ENCODE assay signal across 14 cellular contexts in genomic region chr12:12823308-12823707, GRCh38. TPM values are rescaled to one million over a fixed set of nuclear protein-coding genes. Genes with fewer than 3 reads are reported as not detected.
A peak's percentile ranks its signal among the peaks of the same experiment; 100 is the strongest.
DNase-seq lines count a peak whose midpoint lies in the region; ATAC-seq and TF ChIP-seq lines count a peak whose summit lies in the region.
"Had no signal": no experiment of that assay in that cellular context is flagged by ENCODE, and none has a peak within 500 bp of the region (broad histone marks: within the 10 kb centered on the region; RNA-seq: fewer than 3 reads in every experiment).

No MANE protein-coding gene starts in this region.

- H3K27ac Mint-ChIP-seq in endodermal cell = peak overlapping the region; percentile 36
- H3K27ac Mint-ChIP-seq in activated naive CD4-positive, alpha-beta T cell treated with anti-CD3 and anti-CD28 coated beads, Interleukin-2, amount 50 U/mL, for 72 hours = peak overlapping the region in 1 of 2 donors; percentile 57
- H3K27ac Mint-ChIP-seq in activated CD4-positive, alpha-beta T cell treated with anti-CD3 and anti-CD28 coated beads, Interleukin-2, amount 10 ng/mL, durations not matched to agents 24 days and 14 days = no peak overlapping the region
- H3K27ac Mint-ChIP-seq: activated CD4-positive, alpha-beta T cell treated with anti-CD3 and anti-CD28 coated beads, Interleukin-2, amount 10 ng/mL, durations not matched to agents 7 days and 5 days had no signal

- H3K36me3 ChIP-seq in endodermal cell (ENCODE audit: control insufficient read depth, insufficient read depth, low read length) = peaks cover 84% of the 10 kb centered on the region

- H3K27ac ChIP-seq in RWPE1 = no peak overlapping the region
- no peak overlapping the region for H3K27ac ChIP-seq in endodermal cell (ENCODE audit: low read depth, low read length)
- H3K27ac ChIP-seq: cardiac muscle cell, heart left ventricle, left ventricle myocardium inferior had no signal

- no peaks in the 10 kb centered on the region for H3K9me3 ChIP-seq in endodermal cell (ENCODE audit: control insufficient read depth, low read length)
- H3K9me3 ChIP-seq: heart left ventricle, left ventricle myocardium inferior had no signal

- H3K4me1 ChIP-seq in endodermal cell (ENCODE audit: control insufficient read depth, insufficient read depth, low read length) = peaks cover 19% of the 10 kb centered on the region

- H3K4me1 Mint-ChIP-seq in endodermal cell = peaks cover 47% of the 10 kb centered on the region
- H3K4me1 Mint-ChIP-seq in activated CD4-positive, alpha-beta T cell treated with anti-CD3 and anti-CD28 coated beads, Interleukin-2, amount 10 ng/mL, durations not matched to agents 24 days and 14 days = peaks cover 14% of the 10 kb centered on the region

- no peaks in the 10 kb centered on the region for H3K27me3 Mint-ChIP-seq in endodermal cell (ENCODE audit: insufficient read depth)
- H3K27me3 Mint-ChIP-seq in activated CD4-positive, alpha-beta T cell treated with anti-CD3 and anti-CD28 coated beads, Interleukin-2, amount 10 ng/mL, durations not matched to agents 24 days and 14 days = no peaks in the 10 kb centered on the region
- H3K27me3 Mint-ChIP-seq: activated CD4-positive, alpha-beta T cell treated with anti-CD3 and anti-CD28 coated beads, Interleukin-2, amount 10 ng/mL, durations not matched to agents 7 days and 5 days; CD4-positive, alpha-beta memory T cell had no signal

- H3K4me3 Mint-ChIP-seq in endodermal cell = no peak overlapping the region
- no peak overlapping the region for H3K4me3 Mint-ChIP-seq in activated CD4-positive, alpha-beta T cell treated with anti-CD3 and anti-CD28 coated beads, Interleukin-2, amount 10 ng/mL, durations not matched to agents 24 days and 14 days
- H3K4me3 Mint-ChIP-seq: activated CD4-positive, alpha-beta T cell treated with anti-CD3 and anti-CD28 coated beads, Interleukin-2, amount 10 ng/mL, durations not matched to agents 7 days and 5 days; CD4-positive, alpha-beta memory T cell had no signal

- TF ChIP-seq CTCF in RWPE1 (conservative IDR thresholded peaks at IDR 0.05; ENCODE audit: low read depth) (no peak), endodermal cell (conservative IDR thresholded peaks at IDR 0.05) (no peak)

- CTCF ChIA-PET in RWPE1 (lab: Yijun Ruan, JAX) = no interaction called here

- intact Hi-C loops in activated CD4-positive, alpha-beta T cell treated with anti-CD3 and anti-CD28 coated beads, Interleukin-2, amount 10 ng/mL, durations not matched to agents 24 days and 14 days (cut with micrococcal nuclease) = no loop called here

- DNase-seq in ELR (ENCODE audit: low read depth) (peak; percentile 85), RWPE1 (ENCODE audit: low spot score) (peak; percentile 41), endodermal cell (no peak), pulmonary artery endothelial cell (ENCODE audit: low read depth, low spot score) (peak; percentile 55), NCI-H1436 treated with DMSO at 0.1 percent for 48 hours (lab: John Stamatoyannopoulos, UW) (no peak)
- DNase-seq in activated naive CD4-positive, alpha-beta T cell treated with anti-CD3 and anti-CD28 coated beads, Interleukin-2, amount 50 U/mL, for 72 hours (ENCODE audit: low spot score in 2 of 2) = no peak
- DNase-seq in activated CD4-positive, alpha-beta T cell treated with anti-CD3 and anti-CD28 coated beads, Interleukin-2, amount 10 ng/mL, durations not matched to agents 24 days and 14 days = no peak
- DNase-seq: activated CD4-positive, alpha-beta T cell treated with anti-CD3 and anti-CD28 coated beads, Interleukin-2, amount 10 ng/mL, durations not matched to agents 7 days and 5 days; CD4-positive, alpha-beta memory T cell; heart left ventricle; left ventricle myocardium inferior; MV-4-11 had no signal

- H3K36me3 Mint-ChIP-seq in endodermal cell (ENCODE audit: low read depth) = peaks cover 74% of the 10 kb centered on the region
- H3K36me3 Mint-ChIP-seq in activated naive CD4-positive, alpha-beta T cell treated with anti-CD3 and anti-CD28 coated beads, Interleukin-2, amount 50 U/mL, for 72 hours = peaks cover 7 to 24% of the 10 kb centered on the region in 2 donors
- peaks cover 60% of the 10 kb centered on the region for H3K36me3 Mint-ChIP-seq in activated CD4-positive, alpha-beta T cell treated with anti-CD3 and anti-CD28 coated beads, Interleukin-2, amount 10 ng/mL, durations not matched to agents 24 days and 14 days (ENCODE audit: low read depth)

- no peaks in the 10 kb centered on the region for H3K27me3 ChIP-seq in endodermal cell (ENCODE audit: control insufficient read depth, insufficient read depth, low read length, poor library complexity, severe bottlenecking)
- H3K27me3 ChIP-seq: cardiac muscle cell, heart left ventricle had no signal

- no peak overlapping the region for H3K4me3 ChIP-seq in endodermal cell (ENCODE audit: low read length)
- H3K4me3 ChIP-seq: cardiac muscle cell, heart left ventricle, left ventricle myocardium inferior had no signal

- H3K9me3 Mint-ChIP-seq in endodermal cell = no peaks in the 10 kb centered on the region
- no peaks in the 10 kb centered on the region for H3K9me3 Mint-ChIP-seq in activated naive CD4-positive, alpha-beta T cell treated with anti-CD3 and anti-CD28 coated beads, Interleukin-2, amount 50 U/mL, for 72 hours
- no peaks in the 10 kb centered on the region for H3K9me3 Mint-ChIP-seq in activated CD4-positive, alpha-beta T cell treated with anti-CD3 and anti-CD28 coated beads, Interleukin-2, amount 10 ng/mL, durations not matched to agents 24 days and 14 days
- H3K9me3 Mint-ChIP-seq: activated CD4-positive, alpha-beta T cell treated with anti-CD3 and anti-CD28 coated beads, Interleukin-2, amount 10 ng/mL, durations not matched to agents 7 days and 5 days; CD4-positive, alpha-beta memory T cell had no signal

- 64 to 75% methylated on average over 2 of the region's 2 CpGs for WGBS in endodermal cell (ENCODE audit: insufficient coverage in 1 of 2, insufficient read length in 1 of 2), 2 experiments

- POLR2A ChIA-PET in RWPE1 (lab: Yijun Ruan, JAX; ENCODE audit: low non-redundant PET) = no interaction called here

- peak overlapping the region; percentile 28 for H3K9ac ChIP-seq in endodermal cell (ENCODE audit: extremely low read depth, low read length, poor library complexity, severe bottlenecking)

- ATAC-seq in activated naive CD4-positive, alpha-beta T cell treated with anti-CD3 and anti-CD28 coated beads, Interleukin-2, amount 50 U/mL, for 72 hours = no peak
- ATAC-seq in HG02970 (IDR thresholded peaks at IDR 0.05; ENCODE audit: low FRiP score, unreplicated experiment) = no peak
- ATAC-seq: heart left ventricle had no signal

RNA-seq across cellular contexts. Expression of gene DDX47, which starts 10.2 kb away (rescaled TPM):
- total RNA-seq in endodermal cell = 100 to 1,000 TPM in 1 of 2 donors, 10 to 100 TPM in 1; 92.3 to 154 TPM
- 65.1 TPM for polyA plus RNA-seq in endodermal cell (2013, experiment 1 of 2)
- polyA plus RNA-seq in endodermal cell (2013, experiment 2 of 2) = 59.8 TPM
- 66.1 and 90.0 TPM in 2 replicates for total RNA-seq in pulmonary artery endothelial cell
- total RNA-seq in activated naive CD4-positive, alpha-beta T cell treated with anti-CD3 and anti-CD28 coated beads, Interleukin-2, amount 50 U/mL, for 72 hours = 100 to 1,000 TPM in 1 of 2 donors, 10 to 100 TPM in 1; 94.7 to 109 TPM
- total RNA-seq in activated CD4-positive, alpha-beta T cell treated with anti-CD3 and anti-CD28 coated beads, Interleukin-2, amount 10 ng/mL, durations not matched to agents 24 days and 14 days = 123 and 133 TPM in 2 replicates

RNA-seq across cellular contexts. Expression of gene APOLD1, which starts 37.8 kb away (rescaled TPM):
- total RNA-seq in endodermal cell (1 to 10 TPM; 1.8 to 3.2 TPM), pulmonary artery endothelial cell (3.8 and 5.6 TPM in 2 replicates)
- polyA plus RNA-seq in endodermal cell (2013, experiment 1 of 2) = 8.8 TPM
- polyA plus RNA-seq in endodermal cell (2013, experiment 2 of 2) = 7.7 TPM
- total RNA-seq in activated naive CD4-positive, alpha-beta T cell treated with anti-CD3 and anti-CD28 coated beads, Interleukin-2, amount 50 U/mL, for 72 hours = 1 to 10 TPM; 5.2 to 6.5 TPM
- 4.1 and 5.2 TPM in 2 replicates for total RNA-seq in activated CD4-positive, alpha-beta T cell treated with anti-CD3 and anti-CD28 coated beads, Interleukin-2, amount 10 ng/mL, durations not matched to agents 24 days and 14 days

Comparison
In these comparisons a context has a peak if more than half of its experiments do, and no peak if none do; other contexts are left out.
1. DNase-seq: peak in ELR (single experiment), RWPE1 (single experiment) and pulmonary artery endothelial cell (single experiment); none in endodermal cell (single experiment), activated naive CD4-positive, alpha-beta T cell treated with anti-CD3 and anti-CD28 coated beads, Interleukin-2, amount 50 U/mL, for 72 hours (0 of 2), NCI-H1436 treated with DMSO at 0.1 percent for 48 hours (single experiment) and activated CD4-positive, alpha-beta T cell treated with anti-CD3 and anti-CD28 coated beads, Interleukin-2, amount 10 ng/mL, durations not matched to agents 24 days and 14 days (single experiment).